Comparison of ENCODE assay signal across 9 cellular contexts in genomic region chr1:27144920-27145661, GRCh38. TPM values are rescaled to one million over a fixed set of nuclear protein-coding genes. Genes with fewer than 3 reads are reported as not detected.
DNase-seq lines count a peak whose midpoint lies in the region; TF ChIP-seq lines count a peak whose summit lies in the region.
"Had no signal": no experiment of that assay in that cellular context is flagged by ENCODE, and none has a peak within 500 bp of the region (broad histone marks: within the 10 kb centered on the region; RNA-seq: fewer than 3 reads in every experiment).

No MANE protein-coding gene starts in this region.

- TF ChIP-seq POLR2A in suprapubic skin (IDR thresholded peaks at IDR 0.05), result no peak

- peaks cover 5% of the 10 kb centered on the region; the same call in 1 of the 2 replicates for H3K36me3 Mint-ChIP-seq in HFFc6 (ENCODE audit: low read depth)

- H3K36me3 ChIP-seq in iPS-18a (ENCODE audit: control insufficient read depth, low read depth, low read length) (no peaks in the 10 kb centered on the region), suprapubic skin (no peaks in the 10 kb centered on the region)

- H3K9ac ChIP-seq in iPS-18a (ENCODE audit: low read length), result peak overlapping the region; percentile 9

- no peak overlapping the region for H3K4me3 ChIP-seq in iPS-18a (ENCODE audit: low read length)
- no peak overlapping the region for H3K4me3 ChIP-seq in suprapubic skin

- H3K4me1 Mint-ChIP-seq in HFFc6 (ENCODE audit: low read depth), result peaks cover 71% of the 10 kb centered on the region

- H3K27me3 Mint-ChIP-seq in HFFc6 (ENCODE audit: insufficient read depth), result peaks cover 3% of the 10 kb centered on the region

- no peaks in the 10 kb centered on the region for H3K9me3 Mint-ChIP-seq in HFFc6

- H3K27me3 ChIP-seq in iPS-18a (ENCODE audit: control insufficient read depth, insufficient read depth, low read length) (no peaks in the 10 kb centered on the region), suprapubic skin (no peaks in the 10 kb centered on the region)

- DNase-seq in HFFc6, result peak; percentile 66
- DNase-seq in astrocyte of the hippocampus (ENCODE audit: low read depth, low spot score), result peak; percentile 68
- DNase-seq in suprapubic skin (ENCODE audit: low spot score in 2 of 2), result no peak
- no peak for DNase-seq in NCI-H1417 (lab: John Stamatoyannopoulos, UW)
- DNase-seq in SIG-M5 treated with dmso at 0.1 percent for 504 hours (lab: John Stamatoyannopoulos, UW; ENCODE audit: unreplicated experiment), result no peak
- no peak for DNase-seq in GM20000 (ENCODE audit: low spot score)
- DNase-seq in DMS153 (lab: John Stamatoyannopoulos, UW), result no peak
- DNase-seq: NCI-H526 had no signal

- peak overlapping the region; percentile 94 for H3K27ac Mint-ChIP-seq in HFFc6

- TF ChIP-seq CTCF in HFFc6 (IDR thresholded peaks at IDR 0.05) (no peak), suprapubic skin (IDR thresholded peaks at IDR 0.05) (no peak), GM20000 (IDR thresholded peaks at IDR 0.05; ENCODE audit: extremely low read depth, missing control alignments) (no peak)

- H3K4me1 ChIP-seq in iPS-18a (ENCODE audit: control insufficient read depth, low read depth, low read length), result peaks cover 21% of the 10 kb centered on the region
- peaks cover 81% of the 10 kb centered on the region for H3K4me1 ChIP-seq in suprapubic skin

- H3K9me3 ChIP-seq in iPS-18a (ENCODE audit: control insufficient read depth, low read depth, low read length) (no peaks in the 10 kb centered on the region), suprapubic skin (no peaks in the 10 kb centered on the region)

- 64% methylated on average over 5 of the region's 5 CpGs for WGBS in suprapubic skin

- TF ChIP-seq EP300 in suprapubic skin (IDR thresholded peaks at IDR 0.05), result no peak

- H3K27ac ChIP-seq in iPS-18a (ENCODE audit: low read length) (peak overlapping the region; percentile 37), suprapubic skin (peak overlapping the region; percentile 54)

- peak overlapping the region; percentile 73 for H3K4me3 Mint-ChIP-seq in HFFc6

RNA-seq across cellular contexts. Expression of gene SLC9A1, which starts 9.8 kb away (rescaled TPM):
- 10 to 100 TPM; 37.1 to 51.0 (median 44.7) TPM for total RNA-seq in HFFc6 (2021; fragmentation: NEBNext Ultra II Directional; extraction: Animal tissue kit (Norgen Biotek cat#: 25700))
- total RNA-seq in suprapubic skin, result 10 to 100 TPM; 18.1 to 28.1 (median 25.2) TPM

Comparison
In these comparisons a context has a peak if more than half of its experiments do, and no peak if none do; other contexts are left out.
1. DNase-seq: peak in HFFc6 (single experiment) and astrocyte of the hippocampus (single experiment); none in suprapubic skin (0 of 2), NCI-H1417 (0 of 3), SIG-M5 treated with dmso at 0.1 percent for 504 hours (single experiment), GM20000 (single experiment) and DMS153 (single experiment).